1 cellular context compared by ENCODE assay signal in genomic region chrX:30027636-30028035, GRCh38.
TF ChIP-seq lines count a peak whose summit lies in the region.

No MANE protein-coding gene starts in this region.

TF ChIP-seq in GM23338, 12 proteins besides CTCF, POLR2A, EP300 and RAD21 (continued from another document):
- TF ChIP-seq ZNF462 (CRISPR knock-in tag; IDR thresholded peaks at IDR 0.05): no peak
- no peak for TF ChIP-seq EZH2phosphoT487 (IDR thresholded peaks at IDR 0.05; ENCODE audit: unreplicated experiment)
- TF ChIP-seq ZNF114 (CRISPR knock-in tag; IDR thresholded peaks at IDR 0.05): no peak
- TF ChIP-seq NANOG (IDR thresholded peaks at IDR 0.05; ENCODE audit: borderline replicate concordance): no peak
